ENCODE assay signal across 27 cellular contexts in the genomic region with DNA sequence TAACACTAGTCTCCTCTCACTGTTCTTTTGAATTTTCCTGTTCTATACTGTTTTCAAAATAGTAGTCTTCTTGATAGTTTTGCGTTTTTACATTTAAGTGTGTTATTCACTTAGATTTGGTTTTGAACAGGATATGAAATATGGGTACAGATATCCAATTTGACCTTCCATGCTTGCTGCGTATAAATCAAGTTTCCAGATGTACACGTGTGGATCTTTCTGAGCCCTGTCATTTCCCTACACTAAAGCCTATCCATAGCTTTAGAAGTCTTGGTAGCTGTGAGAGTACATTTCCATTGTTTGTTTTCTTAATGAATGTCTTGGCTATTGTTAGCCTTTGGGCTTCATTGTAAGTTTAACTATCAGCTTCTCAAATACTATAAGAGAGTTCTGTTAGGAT. TPM values are rescaled to one million over a fixed set of nuclear protein-coding genes. Genes with fewer than 3 reads are reported as not detected.
DNase-seq lines count a peak whose midpoint lies in the region; ATAC-seq lines count a peak whose summit lies in the region.
"Had no signal": no experiment of that assay in that cellular context is flagged by ENCODE, and none has a peak within 500 bp of the region (broad histone marks: within the 10 kb centered on the region; RNA-seq: fewer than 3 reads in every experiment).

No MANE protein-coding gene starts in this region.

- peak overlapping the region; percentile 37 for H3K9ac ChIP-seq in mesenchymal stem cell (ENCODE audit: low read length)

- H3K9me3 ChIP-seq in CD4-positive, alpha-beta memory T cell (ENCODE audit: control insufficient read depth in 1 of 2, low read length in 2 of 2), result no peaks in the 10 kb centered on the region
- peaks cover 19% of the 10 kb centered on the region for H3K9me3 ChIP-seq in mesenchymal stem cell (ENCODE audit: control insufficient read depth, low read length)
- H3K9me3 ChIP-seq: Caco-2, thyroid gland had no signal

- intact Hi-C loops in CD4-positive, alpha-beta memory T cell (cut with micrococcal nuclease), result loop anchor here (5.0 kb wide), 1 partner anchor 35 kb away; no protein-coding TSS in a partner anchor

- no peak overlapping the region for H3K14ac ChIP-seq in mesenchymal stem cell (ENCODE audit: low read length in 2 of 2)

- peaks cover 76% of the 10 kb centered on the region for H3K4me1 Mint-ChIP-seq in activated CD4-positive, alpha-beta T cell treated with anti-CD3 and anti-CD28 coated beads, Interleukin-2, amount 10 ng/mL, durations not matched to agents 7 days and 5 days
- H3K4me1 Mint-ChIP-seq in CD4-positive, alpha-beta memory T cell, result peaks cover 71 to 94% (median 83%) of the 10 kb centered on the region in 4 donors
- H3K4me1 Mint-ChIP-seq: nephron had no signal

- no peak overlapping the region for H3K18ac ChIP-seq in mesenchymal stem cell (ENCODE audit: low read depth in 1 of 2, low read length in 2 of 2)

- 100% methylated on average over 1 of the region's 3 CpGs for whole genome bisulfite sequencing in mesenchymal stem cell

- CTCF ChIA-PET in activated CD4-positive, alpha-beta T cell treated with anti-CD3 and anti-CD28 coated beads, Interleukin-2, amount 10 ng/mL, durations not matched to agents 7 days and 5 days (lab: Charles Lee), result interaction anchor here (0.9 kb wide), 1 partner anchor 9 kb away, joined by 3 read pairs; no protein-coding TSS in a partner anchor
- CTCF ChIA-PET in CD4-positive, alpha-beta memory T cell (lab: Charles Lee; ENCODE audit: partially characterized antibody), result interaction anchor here (1.0 to 1.5 kb wide), 4 partner anchors 17 to 95 kb away, joined by 3 to 4 read pairs (median 4); no protein-coding TSS in a partner anchor

- H3K36me3 Mint-ChIP-seq in activated CD4-positive, alpha-beta T cell treated with anti-CD3 and anti-CD28 coated beads, Interleukin-2, amount 10 ng/mL, durations not matched to agents 7 days and 5 days (ENCODE audit: low read depth), result peaks cover 78% of the 10 kb centered on the region
- H3K36me3 Mint-ChIP-seq in CD4-positive, alpha-beta memory T cell, result peaks cover 78% of the 10 kb centered on the region in 2 donors

- no peak overlapping the region for H3K4me2 ChIP-seq in mesenchymal stem cell (ENCODE audit: low read length, poor library complexity, severe bottlenecking)
- H3K4me2 ChIP-seq: A549, PC-9 had no signal

- no peak overlapping the region for H3K4me3 ChIP-seq in CD4-positive, alpha-beta memory T cell (ENCODE audit: low read length in 2 of 2)
- H3K4me3 ChIP-seq in mesenchymal stem cell (ENCODE audit: insufficient read depth in 1 of 2, low read depth in 1 of 2, low read length in 2 of 2), result peak overlapping the region in 1 of 2 experiments; percentile 17
- H3K4me3 ChIP-seq: A549, K562, PC-9, thyroid gland had no signal

- no peak overlapping the region for H3K4ac ChIP-seq in mesenchymal stem cell (ENCODE audit: low read depth in 1 of 2, low read length in 2 of 2)

- no peak for DNase-seq in activated CD4-positive, alpha-beta T cell treated with anti-CD3 and anti-CD28 coated beads, Interleukin-2, amount 10 ng/mL, durations not matched to agents 7 days and 5 days
- DNase-seq in activated CD4-positive, alpha-beta T cell treated with anti-CD3 and anti-CD28 coated beads, Interleukin-2, amount 50 U/mL, for 48 hours, result no peak
- no peak for DNase-seq in CD4-positive, alpha-beta memory T cell
- DNase-seq in dermis blood vessel endothelial cell, result peak; percentile 52
- no peak for DNase-seq in mesenchymal stem cell
- no peak for DNase-seq in SKM-1 (lab: John Stamatoyannopoulos, UW; ENCODE audit: unreplicated experiment)
- DNase-seq: Caco-2, caudate nucleus, GF-D8, glutamatergic neuron, H7, kidney, midbrain, NCI-H1105, NCI-H2029, NCI-H526, PC-9, T1000, thyroid gland had no signal

- H3K27ac ChIP-seq in CD4-positive, alpha-beta memory T cell (ENCODE audit: low read depth, low read length), result no peak overlapping the region
- no peak overlapping the region for H3K27ac ChIP-seq in mesenchymal stem cell (ENCODE audit: low read length, poor library complexity, severe bottlenecking)
- H3K27ac ChIP-seq: A549, PC-9, thyroid gland had no signal

- H3K79me1 ChIP-seq in mesenchymal stem cell (replicated peaks; ENCODE audit: low read length, poor library complexity, severe bottlenecking), result peaks cover 16% of the 10 kb centered on the region

- ATAC-seq in HG03565 (IDR thresholded peaks at IDR 0.05; ENCODE audit: unreplicated experiment) (no peak), HG02840 (IDR thresholded peaks at IDR 0.05; ENCODE audit: low FRiP score, unreplicated experiment) (no peak)
- ATAC-seq: A549, K562, Right ventricle myocardium inferior had no signal

- H3K4me1 ChIP-seq in CD4-positive, alpha-beta memory T cell (ENCODE audit: insufficient read depth, low read length), result peaks cover 97% of the 10 kb centered on the region
- H3K4me1 ChIP-seq in mesenchymal stem cell (ENCODE audit: control insufficient read depth, insufficient read depth, low read depth, low read length), result no peaks in the 10 kb centered on the region
- H3K4me1 ChIP-seq: Caco-2, thyroid gland had no signal

- H2AK5ac ChIP-seq in mesenchymal stem cell (ENCODE audit: low read length, severe bottlenecking), result no peak overlapping the region

- H3K27me3 ChIP-seq in CD4-positive, alpha-beta memory T cell (ENCODE audit: insufficient read depth, low read length), result no peaks in the 10 kb centered on the region
- no peaks in the 10 kb centered on the region for H3K27me3 ChIP-seq in mesenchymal stem cell (ENCODE audit: control insufficient read depth in 1 of 2, insufficient read depth in 1 of 2, low read length in 2 of 2)
- H3K27me3 ChIP-seq: thyroid gland had no signal

- H3K4me3 Mint-ChIP-seq in activated CD4-positive, alpha-beta T cell treated with anti-CD3 and anti-CD28 coated beads, Interleukin-2, amount 10 ng/mL, durations not matched to agents 7 days and 5 days, result no peak overlapping the region
- H3K4me3 Mint-ChIP-seq in CD4-positive, alpha-beta memory T cell, result peak overlapping the region; percentile 3 to 71 (median 63)
- H3K4me3 Mint-ChIP-seq: B cell; nephron; stimulated activated naive CD8-positive, alpha-beta T cell treated with anti-CD3 and anti-CD28 coated beads, Interleukin-15, Interleukin-2, amounts not matched to agents 100 ng/mL and 50 ng/mL, for 24 hours had no signal

- H4K8ac ChIP-seq in mesenchymal stem cell (ENCODE audit: low read length), result no peak overlapping the region

- H3K36me3 ChIP-seq in CD4-positive, alpha-beta memory T cell (ENCODE audit: insufficient read depth, low read length), result peaks cover 32% of the 10 kb centered on the region
- H3K36me3 ChIP-seq in mesenchymal stem cell (ENCODE audit: control insufficient read depth in 1 of 2, insufficient read depth in 2 of 2, low read depth in 1 of 2, low read length in 2 of 2), result peaks cover 0 to 54% of the 10 kb centered on the region in 2 experiments

- H2BK120ac ChIP-seq in mesenchymal stem cell (ENCODE audit: low read depth, low read length), result no peak overlapping the region

- peak overlapping the region; percentile 1 for H3K27ac Mint-ChIP-seq in activated CD4-positive, alpha-beta T cell treated with anti-CD3 and anti-CD28 coated beads, Interleukin-2, amount 10 ng/mL, durations not matched to agents 7 days and 5 days
- peak overlapping the region; percentile 2 to 75 (median 23) for H3K27ac Mint-ChIP-seq in CD4-positive, alpha-beta memory T cell
- H3K27ac Mint-ChIP-seq: B cell; nephron; stimulated activated naive CD8-positive, alpha-beta T cell treated with anti-CD3 and anti-CD28 coated beads, Interleukin-15, Interleukin-2, amounts not matched to agents 100 ng/mL and 50 ng/mL, for 24 hours had no signal

- H3K9me3 Mint-ChIP-seq in activated CD4-positive, alpha-beta T cell treated with anti-CD3 and anti-CD28 coated beads, Interleukin-2, amount 10 ng/mL, durations not matched to agents 7 days and 5 days, result peaks cover 18% of the 10 kb centered on the region
- H3K9me3 Mint-ChIP-seq in CD4-positive, alpha-beta memory T cell, result peaks cover 0 to 8% (median 0%) of the 10 kb centered on the region in 8 donors
- H3K9me3 Mint-ChIP-seq: stimulated activated naive CD8-positive, alpha-beta T cell treated with anti-CD3 and anti-CD28 coated beads, Interleukin-15, Interleukin-2, amounts not matched to agents 100 ng/mL and 50 ng/mL, for 24 hours had no signal

- no peaks in the 10 kb centered on the region for H3K27me3 Mint-ChIP-seq in activated CD4-positive, alpha-beta T cell treated with anti-CD3 and anti-CD28 coated beads, Interleukin-2, amount 10 ng/mL, durations not matched to agents 7 days and 5 days
- H3K27me3 Mint-ChIP-seq in CD4-positive, alpha-beta memory T cell, result no peaks in the 10 kb centered on the region
- H3K27me3 Mint-ChIP-seq: B cell; stimulated activated naive CD8-positive, alpha-beta T cell treated with anti-CD3 and anti-CD28 coated beads, Interleukin-15, Interleukin-2, amounts not matched to agents 100 ng/mL and 50 ng/mL, for 24 hours had no signal

- H3K23ac ChIP-seq in mesenchymal stem cell (ENCODE audit: low read length in 2 of 2), result no peak overlapping the region

- H2AFZ ChIP-seq in mesenchymal stem cell (ENCODE audit: low read depth, low read length), result no peak overlapping the region
- H2AFZ ChIP-seq: PC-9 had no signal

- H2BK5ac ChIP-seq in mesenchymal stem cell (ENCODE audit: low read depth, low read length, poor library complexity, severe bottlenecking), result no peak overlapping the region

- H2BK12ac ChIP-seq in mesenchymal stem cell (ENCODE audit: low read length in 2 of 2), result no peak overlapping the region

- no peak overlapping the region for H2BK15ac ChIP-seq in mesenchymal stem cell (ENCODE audit: low read depth, poor library complexity, severe bottlenecking)

- no peak overlapping the region for H4K91ac ChIP-seq in mesenchymal stem cell (ENCODE audit: low read length)

- POLR2A ChIA-PET in activated CD4-positive, alpha-beta T cell treated with anti-CD3 and anti-CD28 coated beads, Interleukin-2, amount 10 ng/mL, durations not matched to agents 7 days and 5 days (lab: Charles Lee), result interaction anchor here (0.7 kb wide), 1 partner anchor 81 kb away, joined by 3 read pairs; a partner anchor contains a TSS
- POLR2A ChIA-PET in CD4-positive, alpha-beta memory T cell (lab: Charles Lee; ENCODE audit: partially characterized antibody), result interaction anchor here (0.7 to 1.3 kb wide), 5 partner anchors 10 to 83 kb away, joined by 3 to 5 read pairs (median 3); a partner anchor contains a TSS

RNA-seq across cellular contexts. Expression of a gene that starts 20.4 kb away (rescaled TPM):
- total RNA-seq in activated CD4-positive, alpha-beta T cell treated with anti-CD3 and anti-CD28 coated beads, Interleukin-2, amount 10 ng/mL, durations not matched to agents 7 days and 5 days, result 100 to 1,000 TPM; 200 to 222 TPM
- 100 to 1,000 TPM; 294 to 299 TPM for total RNA-seq in CD4-positive, alpha-beta memory T cell
- polyA plus RNA-seq in CD4-positive, alpha-beta memory T cell, result 100 to 1,000 TPM; 206 to 255 TPM
- 37.5 and 59.1 TPM in 2 replicates for total RNA-seq in dermis blood vessel endothelial cell
- polyA plus RNA-seq in mesenchymal stem cell (2013, experiment 1 of 2), result 10.2 TPM
- polyA plus RNA-seq in mesenchymal stem cell (2013, experiment 2 of 2), result 11.0 TPM
